In the genomic region with DNA sequence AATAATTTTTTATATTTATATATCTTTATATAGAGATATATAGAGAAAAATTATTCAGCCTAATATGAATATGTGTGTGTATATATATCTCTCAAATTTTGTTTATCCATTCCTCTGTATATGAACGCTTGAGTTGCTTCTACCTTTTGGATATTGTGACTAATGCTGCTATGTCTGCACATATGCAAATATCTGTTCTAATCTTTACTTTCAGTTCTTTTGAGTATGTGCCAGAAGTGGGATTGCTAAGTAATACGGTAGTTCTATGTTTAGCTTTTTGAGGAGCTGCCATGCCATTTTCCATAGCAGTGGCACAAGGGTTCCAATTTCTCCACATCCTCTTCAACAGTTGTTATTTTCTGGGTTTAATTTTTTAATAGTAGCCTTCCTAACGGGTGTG, we compare ENCODE assay signal across 10 cellular contexts.
DNase-seq lines count a peak whose midpoint lies in the region; ATAC-seq and TF ChIP-seq lines count a peak whose summit lies in the region.
"Had no signal": no experiment of that assay in that cellular context is flagged by ENCODE, and none has a peak within 500 bp of the region (broad histone marks: within the 10 kb centered on the region; RNA-seq: fewer than 3 reads in every experiment).

No MANE protein-coding gene starts in this region.

- ATAC-seq in HG02885 (IDR thresholded peaks at IDR 0.05; ENCODE audit: poor library complexity, unreplicated experiment) (peak; percentile 88), T-cell (replicated peaks in 1 of 4) (peak in 1 of 4 experiments; percentile 38)
- ATAC-seq: Panc1 had no signal

- DNase-seq in MCF 10A (ENCODE audit: unreplicated experiment) (peak; percentile 38), breast epithelium (ENCODE audit: low spot score in 2 of 2) (no peak), T-cell (no peak), SKM-1 (lab: John Stamatoyannopoulos, UW; ENCODE audit: unreplicated experiment) (no peak), NCI-H446 (lab: John Stamatoyannopoulos, UW) (no peak), NCI-H524 (lab: John Stamatoyannopoulos, UW) (no peak)

- H3K36me3 Mint-ChIP-seq in MCF 10A (ENCODE audit: insufficient read depth, unreplicated experiment), result no peaks in the 10 kb centered on the region
- H3K36me3 Mint-ChIP-seq in T-cell, result no peaks in the 10 kb centered on the region
- H3K36me3 Mint-ChIP-seq in stimulated activated naive CD8-positive, alpha-beta T cell treated with anti-CD3 and anti-CD28 coated beads, Interleukin-15, Interleukin-2, amounts not matched to agents 100 ng/mL and 50 ng/mL, for 24 hours (ENCODE audit: low read depth), result no peaks in the 10 kb centered on the region

- H3K4me1 Mint-ChIP-seq in MCF 10A (ENCODE audit: insufficient read depth, unreplicated experiment) (peaks cover 4% of the 10 kb centered on the region), T-cell (peaks cover 76 to 77% (median 76%) of the 10 kb centered on the region in 3 donors)
- H3K4me1 Mint-ChIP-seq in stimulated activated naive CD8-positive, alpha-beta T cell treated with anti-CD3 and anti-CD28 coated beads, Interleukin-15, Interleukin-2, amounts not matched to agents 100 ng/mL and 50 ng/mL, for 24 hours (ENCODE audit: low read depth), result peaks cover 87% of the 10 kb centered on the region

- no peaks in the 10 kb centered on the region for H3K27me3 ChIP-seq in breast epithelium
- H3K27me3 ChIP-seq: BLaER1 had no signal

- H3K9me3 ChIP-seq in breast epithelium, result no peaks in the 10 kb centered on the region
- H3K9me3 ChIP-seq: BLaER1 had no signal

- no peaks in the 10 kb centered on the region for H3K27me3 Mint-ChIP-seq in MCF 10A (ENCODE audit: insufficient read depth, unreplicated experiment)
- H3K27me3 Mint-ChIP-seq in T-cell, result no peaks in the 10 kb centered on the region
- no peaks in the 10 kb centered on the region for H3K27me3 Mint-ChIP-seq in stimulated activated naive CD8-positive, alpha-beta T cell treated with anti-CD3 and anti-CD28 coated beads, Interleukin-15, Interleukin-2, amounts not matched to agents 100 ng/mL and 50 ng/mL, for 24 hours

- TF ChIP-seq CTCF in MCF 10A (IDR thresholded peaks at IDR 0.05; ENCODE audit: unreplicated experiment) (no peak), breast epithelium (IDR thresholded peaks at IDR 0.05) (no peak)

- H3K36me3 ChIP-seq in breast epithelium, result no peaks in the 10 kb centered on the region
- H3K36me3 ChIP-seq: BLaER1 had no signal

- intact Hi-C loops in MCF 10A (cut with micrococcal nuclease) (no loop called here), breast epithelium (cut with DNase I; ENCODE audit: low total_unique reads) (no loop called here)

- H3K9me3 Mint-ChIP-seq in MCF 10A (ENCODE audit: unreplicated experiment) (no peaks in the 10 kb centered on the region), T-cell (no peaks in the 10 kb centered on the region)
- no peaks in the 10 kb centered on the region for H3K9me3 Mint-ChIP-seq in stimulated activated naive CD8-positive, alpha-beta T cell treated with anti-CD3 and anti-CD28 coated beads, Interleukin-15, Interleukin-2, amounts not matched to agents 100 ng/mL and 50 ng/mL, for 24 hours

- H3K4me1 ChIP-seq in breast epithelium, result no peaks in the 10 kb centered on the region

- H3K4me3 Mint-ChIP-seq in MCF 10A (ENCODE audit: unreplicated experiment) (no peak overlapping the region), T-cell (peak overlapping the region in 2 of 3 donors; percentile 50 to 65)
- peak overlapping the region; percentile 42 for H3K4me3 Mint-ChIP-seq in stimulated activated naive CD8-positive, alpha-beta T cell treated with anti-CD3 and anti-CD28 coated beads, Interleukin-15, Interleukin-2, amounts not matched to agents 100 ng/mL and 50 ng/mL, for 24 hours

- CTCF ChIA-PET in MCF 10A (lab: Yijun Ruan, JAX) (no interaction called here), T-cell (lab: Charles Lee) (no interaction called here)

- H3K27ac Mint-ChIP-seq in MCF 10A (ENCODE audit: low read depth, unreplicated experiment) (no peak overlapping the region), T-cell (peak overlapping the region; percentile 44 to 72)
- H3K27ac Mint-ChIP-seq in stimulated activated naive CD8-positive, alpha-beta T cell treated with anti-CD3 and anti-CD28 coated beads, Interleukin-15, Interleukin-2, amounts not matched to agents 100 ng/mL and 50 ng/mL, for 24 hours, result peak overlapping the region; percentile 93

- no peak overlapping the region for H3K27ac ChIP-seq in breast epithelium
- H3K27ac ChIP-seq: BLaER1 had no signal

- no peak for TF ChIP-seq POLR2A in breast epithelium (IDR thresholded peaks at IDR 0.05)

- POLR2A ChIA-PET in MCF 10A (lab: Yijun Ruan, JAX), result interaction anchor here (0.7 kb wide), 1 partner anchor 40 kb away, joined by 3 read pairs; no protein-coding TSS in a partner anchor
- POLR2A ChIA-PET in T-cell (lab: Charles Lee), result no interaction called here

- BruUV-seq in MCF 10A (replicated peaks; lab: Mats Ljungman, UMichigan), result no TSS peak

- H3K4me3 ChIP-seq in breast epithelium, result no peak overlapping the region
- H3K4me3 ChIP-seq: BLaER1 had no signal
